ENCODE assay signal across 19 cellular contexts in genomic region chr1:111625263-111625662, GRCh38. TPM values are rescaled to one million over a fixed set of nuclear protein-coding genes. Genes with fewer than 3 reads are reported as not detected.
DNase-seq lines count a peak whose midpoint lies in the region; ATAC-seq and TF ChIP-seq lines count a peak whose summit lies in the region.
"Had no signal": no experiment of that assay in that cellular context is flagged by ENCODE, and none has a peak within 500 bp of the region (broad histone marks: within the 10 kb centered on the region; RNA-seq: fewer than 3 reads in every experiment).

No MANE protein-coding gene starts in this region.

- TF ChIP-seq CTCF in CD4-positive, alpha-beta T cell (IDR thresholded peaks at IDR 0.05): no peak
- TF ChIP-seq CTCF in GM12865 (IDR thresholded peaks at IDR 0.05; ENCODE audit: insufficient read depth, low read depth, low read length, missing control alignments) (no peak), gastroesophageal sphincter (IDR thresholded peaks at IDR 0.05) (no peak), testis (IDR thresholded peaks at IDR 0.05) (no peak)

- H3K4me3 ChIP-seq in GM12865 (ENCODE audit: low read depth, low read length): peak overlapping the region; percentile 91
- H3K4me3 ChIP-seq in gastroesophageal sphincter: no peak overlapping the region
- H3K4me3 ChIP-seq in testis: no peak overlapping the region
- H3K4me3 ChIP-seq: dorsolateral prefrontal cortex, heart right ventricle had no signal

- H3K9me3 Mint-ChIP-seq in CD4-positive, alpha-beta T cell: no peaks in the 10 kb centered on the region
- no peaks in the 10 kb centered on the region for H3K9me3 Mint-ChIP-seq in activated CD4-positive, alpha-beta memory T cell treated with anti-CD3 and anti-CD28 coated beads for 36 hours
- H3K9me3 Mint-ChIP-seq: brain, WTC11 had no signal

- intact Hi-C loops in CD4-positive, alpha-beta T cell (cut with DNase I, micrococcal nuclease): loop anchor here in 1 of 2 experiments (2.0 to 10.0 kb wide), 3 partner anchors 14 to 50 kb away; no protein-coding TSS in a partner anchor
- intact Hi-C loops in activated CD4-positive, alpha-beta memory T cell treated with anti-CD3 and anti-CD28 coated beads for 36 hours (cut with micrococcal nuclease): loop anchor here (5.0 kb wide), 1 partner anchor 37 kb away; no protein-coding TSS in a partner anchor
- intact Hi-C loops in testis (cut with DNase I; ENCODE audit: low total_unique reads): no loop called here

- POLR2A ChIA-PET in CD4-positive, alpha-beta T cell (lab: Charles Lee): interaction anchor here (1.5 to 11.6 kb wide), 4 partner anchors 9 to 117 kb away, joined by 5 to 116 read pairs (median 8); no protein-coding TSS in a partner anchor
- POLR2A ChIA-PET in activated CD4-positive, alpha-beta memory T cell treated with anti-CD3 and anti-CD28 coated beads for 36 hours (lab: Charles Lee): interaction anchor here (0.6 to 12.4 kb wide), 4 partner anchors 8 to 117 kb away, joined by 3 to 151 read pairs (median 10); no protein-coding TSS in a partner anchor

- peak overlapping the region; percentile 95 for H3K27ac Mint-ChIP-seq in CD4-positive, alpha-beta T cell
- peak overlapping the region; percentile 82 for H3K27ac Mint-ChIP-seq in activated CD4-positive, alpha-beta memory T cell treated with anti-CD3 and anti-CD28 coated beads for 36 hours
- H3K27ac Mint-ChIP-seq: brain, WTC11 had no signal

- peaks cover 89% of the 10 kb centered on the region for H3K4me1 Mint-ChIP-seq in CD4-positive, alpha-beta T cell (ENCODE audit: low read depth)
- H3K4me1 Mint-ChIP-seq in activated CD4-positive, alpha-beta memory T cell treated with anti-CD3 and anti-CD28 coated beads for 36 hours (ENCODE audit: low read depth): peaks cover 73% of the 10 kb centered on the region

- H3K9me3 ChIP-seq in CD4-positive, alpha-beta T cell (ENCODE audit: control insufficient read depth, low read length): no peaks in the 10 kb centered on the region
- H3K9me3 ChIP-seq in gastroesophageal sphincter (no peaks in the 10 kb centered on the region), testis (no peaks in the 10 kb centered on the region)
- H3K9me3 ChIP-seq: heart right ventricle, neutrophil had no signal

- H3K4me3 Mint-ChIP-seq in CD4-positive, alpha-beta T cell: peak overlapping the region; percentile 74
- peak overlapping the region; percentile 54 for H3K4me3 Mint-ChIP-seq in activated CD4-positive, alpha-beta memory T cell treated with anti-CD3 and anti-CD28 coated beads for 36 hours
- H3K4me3 Mint-ChIP-seq: WTC11 had no signal

- 14 to 15% methylated on average over 1 of the region's 1 CpG for WGBS in gastroesophageal sphincter (ENCODE audit: low coverage in 1 of 2), 2 donors
- 31 to 33% methylated on average over 1 of the region's 1 CpG for WGBS in testis, 2 donors

- H3K4me1 ChIP-seq in gastroesophageal sphincter (peaks cover 22 to 93% (median 47%) of the 10 kb centered on the region in 3 donors), testis (peaks cover 25% of the 10 kb centered on the region)

- TF ChIP-seq EP300 in gastroesophageal sphincter (IDR thresholded peaks at IDR 0.05): no peak

- ATAC-seq in CD4-positive, alpha-beta T cell (ENCODE audit: poor library complexity): no peak
- ATAC-seq in gastroesophageal sphincter: no peak
- ATAC-seq: HCT116, heart right ventricle, sciatic nerve, WTC11 had no signal

- peak overlapping the region; percentile 31 for H3K27ac ChIP-seq in CD4-positive, alpha-beta T cell (ENCODE audit: low read depth, low read length)
- H3K27ac ChIP-seq in gastroesophageal sphincter (peak overlapping the region; percentile 34 to 96 (median 80)), testis (no peak overlapping the region)
- H3K27ac ChIP-seq: C4-2B, dorsolateral prefrontal cortex had no signal

- H3K27me3 Mint-ChIP-seq in CD4-positive, alpha-beta T cell: no peaks in the 10 kb centered on the region
- no peaks in the 10 kb centered on the region for H3K27me3 Mint-ChIP-seq in activated CD4-positive, alpha-beta memory T cell treated with anti-CD3 and anti-CD28 coated beads for 36 hours

- no peaks in the 10 kb centered on the region for H3K27me3 ChIP-seq in CD4-positive, alpha-beta T cell (ENCODE audit: control insufficient read depth, insufficient read depth, low read length)
- H3K27me3 ChIP-seq in gastroesophageal sphincter (no peaks in the 10 kb centered on the region), testis (no peaks in the 10 kb centered on the region)
- H3K27me3 ChIP-seq: dorsolateral prefrontal cortex, heart right ventricle, neutrophil had no signal

- DNase-seq in CD4-positive, alpha-beta T cell: no peak
- DNase-seq in GM12865 (ENCODE audit: low read depth): no peak
- no peak for DNase-seq in activated CD4-positive, alpha-beta memory T cell treated with anti-CD3 and anti-CD28 coated beads for 36 hours
- DNase-seq in pons (ENCODE audit: low spot score): no peak
- DNase-seq in testis: no peak
- no peak for DNase-seq in amniotic stem cell (lab: John Stamatoyannopoulos, UW)
- DNase-seq in OCI-M2 (lab: John Stamatoyannopoulos, UW; ENCODE audit: unreplicated experiment): no peak
- DNase-seq: dorsolateral prefrontal cortex, heart right ventricle, NCI-H2081, NCI-H524 treated with DMSO at 0.1 percent for 48 hours, trophoblast cell had no signal

- CTCF ChIA-PET in CD4-positive, alpha-beta T cell (lab: Charles Lee): interaction anchor here (1.2 to 5.9 kb wide), 3 partner anchors 29 to 117 kb away, joined by 3 to 28 read pairs (median 6); no protein-coding TSS in a partner anchor
- CTCF ChIA-PET in activated CD4-positive, alpha-beta memory T cell treated with anti-CD3 and anti-CD28 coated beads for 36 hours (lab: Charles Lee): interaction anchor here (1.0 to 12.3 kb wide), 4 partner anchors 19 to 117 kb away, joined by 3 to 104 read pairs (median 6); no protein-coding TSS in a partner anchor

- H3K36me3 ChIP-seq in gastroesophageal sphincter (no peaks in the 10 kb centered on the region), testis (ENCODE audit: low read depth, missing control alignments) (no peaks in the 10 kb centered on the region)
- H3K36me3 ChIP-seq: heart right ventricle, neutrophil had no signal

- peaks cover 28% of the 10 kb centered on the region for H3K36me3 Mint-ChIP-seq in CD4-positive, alpha-beta T cell (ENCODE audit: low read depth)
- H3K36me3 Mint-ChIP-seq in activated CD4-positive, alpha-beta memory T cell treated with anti-CD3 and anti-CD28 coated beads for 36 hours: peaks cover 42% of the 10 kb centered on the region
- H3K36me3 Mint-ChIP-seq: WTC11 had no signal

- no peak for TF ChIP-seq POLR2A in gastroesophageal sphincter (IDR thresholded peaks at IDR 0.05)
- TF ChIP-seq POLR2A in testis (IDR thresholded peaks at IDR 0.05): no peak

RNA-seq across cellular contexts. Expression of gene RAP1A, which starts 5.7 kb away (rescaled TPM):
- total RNA-seq in CD4-positive, alpha-beta T cell: 10 to 100 TPM; 63.8 to 67.1 TPM
- 100 to 1,000 TPM; 292 to 294 TPM for total RNA-seq in activated CD4-positive, alpha-beta memory T cell treated with anti-CD3 and anti-CD28 coated beads for 36 hours
- total RNA-seq in gastroesophageal sphincter (100 to 1,000 TPM; 177 to 268 (median 214) TPM), testis (10 to 100 TPM; 20.8 to 27.6 TPM)
- polyA plus RNA-seq in testis (ENCODE audit: insufficient read depth, low read depth, low replicate concordance): 42.8 TPM

Comparison
In these comparisons a context has a peak if more than half of its experiments do, and no peak if none do; other contexts are left out.
1. H3K27ac ChIP-seq: peak in CD4-positive, alpha-beta T cell (single experiment) and gastroesophageal sphincter (4 of 4); none in testis (0 of 2).